10 cellular contexts compared by ENCODE assay signal in the genomic region with DNA sequence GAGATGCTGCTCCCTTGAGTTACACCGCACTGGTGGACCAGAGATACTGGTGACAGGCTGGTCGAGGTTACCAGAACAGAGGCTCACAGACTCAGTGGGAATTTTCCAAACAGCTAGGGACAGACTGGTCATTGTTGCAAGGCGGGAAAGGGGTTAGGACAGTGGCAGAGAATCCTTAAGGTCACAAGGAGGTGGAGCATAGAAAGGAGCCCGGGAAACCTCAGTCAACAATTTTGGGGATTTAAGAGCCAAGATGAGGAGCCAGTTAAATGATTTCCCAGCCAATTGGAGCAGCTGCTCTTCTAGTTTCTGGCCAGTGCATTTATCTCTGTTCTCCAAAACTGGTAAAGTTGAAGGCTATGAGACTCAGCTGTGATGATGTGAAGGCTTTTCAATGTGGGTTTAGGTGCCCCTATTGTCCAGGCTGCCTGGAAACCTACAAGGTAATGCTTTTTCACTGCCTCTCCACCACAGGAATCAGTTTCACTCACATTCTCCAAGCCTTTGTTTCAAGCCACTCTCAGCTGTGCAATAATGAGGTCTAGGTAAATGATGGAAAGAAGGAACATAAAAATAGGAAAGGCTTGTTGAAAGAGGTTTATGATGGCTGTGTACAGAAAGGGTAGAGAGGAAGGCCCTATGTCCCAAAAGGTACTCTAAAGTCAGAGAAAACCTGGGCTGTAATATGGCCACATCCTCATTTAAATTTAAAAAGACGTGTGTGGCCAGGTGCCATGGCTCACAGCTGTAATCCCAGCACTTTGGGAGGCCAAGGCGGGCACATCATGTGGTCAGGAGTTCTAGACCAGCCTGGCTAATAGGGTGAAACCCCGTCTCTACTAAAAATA. TPM values are rescaled to one million over a fixed set of nuclear protein-coding genes. Genes with fewer than 3 reads are reported as not detected.
DNase-seq lines count a peak whose midpoint lies in the region; ATAC-seq and TF ChIP-seq lines count a peak whose summit lies in the region.
"Had no signal": no experiment of that assay in that cellular context is flagged by ENCODE, and none has a peak within 500 bp of the region (broad histone marks: within the 10 kb centered on the region; RNA-seq: fewer than 3 reads in every experiment).

No MANE protein-coding gene starts in this region.

- H3K27ac ChIP-seq in CD4-positive, alpha-beta memory T cell (ENCODE audit: low read depth, low read length) = no peak overlapping the region

- H3K27me3 Mint-ChIP-seq in CD4-positive, alpha-beta memory T cell = no peaks in the 10 kb centered on the region
- H3K27me3 Mint-ChIP-seq in activated T-helper 17 cell treated with anti-CD3 and anti-CD28 coated beads, Interleukin-2, amount 50 U/mL, for 72 hours = no peaks in the 10 kb centered on the region
- peaks cover 6% of the 10 kb centered on the region for H3K27me3 Mint-ChIP-seq in nephron (ENCODE audit: low read depth)

- H3K36me3 ChIP-seq in CD4-positive, alpha-beta memory T cell (ENCODE audit: insufficient read depth, low read length) = peaks cover 26% of the 10 kb centered on the region

- peaks cover 25% of the 10 kb centered on the region for H3K4me1 ChIP-seq in CD4-positive, alpha-beta memory T cell (ENCODE audit: insufficient read depth, low read length)

- no peaks in the 10 kb centered on the region for H3K9me3 ChIP-seq in CD4-positive, alpha-beta memory T cell (ENCODE audit: control insufficient read depth in 1 of 2, low read length in 2 of 2)

- no peak for ATAC-seq in GM18505 (IDR thresholded peaks at IDR 0.05; ENCODE audit: unreplicated experiment)
- ATAC-seq in activated T-helper 17 cell treated with anti-CD3 and anti-CD28 coated beads, Interleukin-2, amount 50 U/mL, for 72 hours (replicated peaks) = no peak
- no peak for ATAC-seq in HG02610 (IDR thresholded peaks at IDR 0.05; ENCODE audit: unreplicated experiment)

- CTCF ChIA-PET in CD4-positive, alpha-beta memory T cell (lab: Charles Lee; ENCODE audit: partially characterized antibody) = interaction anchor here (1.0 to 2.4 kb wide), 2 partner anchors 11 to 60 kb away, joined by 3 to 7 read pairs; a partner anchor contains a TSS

- no peaks in the 10 kb centered on the region for H3K27me3 ChIP-seq in CD4-positive, alpha-beta memory T cell (ENCODE audit: insufficient read depth, low read length)

- H3K4me3 Mint-ChIP-seq in CD4-positive, alpha-beta memory T cell = peak overlapping the region in 1 of 8 donors; percentile 8
- no peak overlapping the region for H3K4me3 Mint-ChIP-seq in activated T-helper 17 cell treated with anti-CD3 and anti-CD28 coated beads, Interleukin-2, amount 50 U/mL, for 72 hours
- peak overlapping the region; percentile 3 to 20 (median 18) for H3K4me3 Mint-ChIP-seq in nephron

- no peak for DNase-seq in CD4-positive, alpha-beta memory T cell
- no peak for DNase-seq in NCI-H226
- no peak for DNase-seq in NCI-H1417 (lab: John Stamatoyannopoulos, UW)
- DNase-seq: activated CD4-positive, CD25-positive, alpha-beta regulatory T cell treated with anti-CD3 and anti-CD28 coated beads, Interleukin-2, amount 50 U/mL, for 72 hours; NCI-H510A; stimulated activated CD4-positive, alpha-beta T cell treated with anti-CD3 and anti-CD28 coated beads, Interleukin-4, amount 100 ng/mL, for 1 hour had no signal

- peak; percentile 8 for TF ChIP-seq POLR2A in GM18505 (IDR thresholded peaks at IDR 0.05; ENCODE audit: borderline replicate concordance, extremely low read depth, insufficient read depth, insufficient read length)

- H3K27ac Mint-ChIP-seq in CD4-positive, alpha-beta memory T cell = peak overlapping the region in 4 of 7 donors; percentile 6 to 55 (median 45)
- H3K27ac Mint-ChIP-seq in activated T-helper 17 cell treated with anti-CD3 and anti-CD28 coated beads, Interleukin-2, amount 50 U/mL, for 72 hours = peak overlapping the region; percentile 15
- peak overlapping the region; percentile 12 to 50 (median 25) for H3K27ac Mint-ChIP-seq in nephron

- peaks cover 0 to 2% (median 0%) of the 10 kb centered on the region in 8 donors for H3K9me3 Mint-ChIP-seq in CD4-positive, alpha-beta memory T cell
- H3K9me3 Mint-ChIP-seq in activated T-helper 17 cell treated with anti-CD3 and anti-CD28 coated beads, Interleukin-2, amount 50 U/mL, for 72 hours = no peaks in the 10 kb centered on the region
- H3K9me3 Mint-ChIP-seq in nephron = no peaks in the 10 kb centered on the region

- no peak for TF ChIP-seq CTCF in nephron (IDR thresholded peaks at IDR 0.05; ENCODE audit: unreplicated experiment in 3 of 3)

- peaks cover 20 to 37% of the 10 kb centered on the region in 2 donors for H3K36me3 Mint-ChIP-seq in CD4-positive, alpha-beta memory T cell
- H3K36me3 Mint-ChIP-seq in activated T-helper 17 cell treated with anti-CD3 and anti-CD28 coated beads, Interleukin-2, amount 50 U/mL, for 72 hours (ENCODE audit: low read depth) = peaks cover 50% of the 10 kb centered on the region
- H3K36me3 Mint-ChIP-seq in nephron (ENCODE audit: low read depth) = peaks cover 30% of the 10 kb centered on the region

- no peak overlapping the region for H3K4me3 ChIP-seq in CD4-positive, alpha-beta memory T cell (ENCODE audit: low read length in 2 of 2)

- peaks cover 14 to 28% (median 21%) of the 10 kb centered on the region in 4 donors for H3K4me1 Mint-ChIP-seq in CD4-positive, alpha-beta memory T cell
- H3K4me1 Mint-ChIP-seq in activated T-helper 17 cell treated with anti-CD3 and anti-CD28 coated beads, Interleukin-2, amount 50 U/mL, for 72 hours = peaks cover 11% of the 10 kb centered on the region
- H3K4me1 Mint-ChIP-seq in nephron = peaks cover 35% of the 10 kb centered on the region

- intact Hi-C loops in CD4-positive, alpha-beta memory T cell (cut with micrococcal nuclease) = no loop called here

- POLR2A ChIA-PET in CD4-positive, alpha-beta memory T cell (lab: Charles Lee; ENCODE audit: partially characterized antibody) = interaction anchor here (1.2 kb wide), 1 partner anchor 37 kb away, joined by 3 read pairs; a partner anchor contains a TSS

RNA-seq across cellular contexts. Expression of a gene that starts 7.0 kb away (rescaled TPM):
- total RNA-seq in CD4-positive, alpha-beta memory T cell = 1 to 10 TPM; 6.3 to 7.2 TPM
- under 1 TPM; 0.27 to 0.45 TPM for polyA plus RNA-seq in CD4-positive, alpha-beta memory T cell
- 1 to 10 TPM in 1 of 2 donors, under 1 TPM in 1; 0.69 to 4.6 TPM for total RNA-seq in activated T-helper 17 cell treated with anti-CD3 and anti-CD28 coated beads, Interleukin-2, amount 50 U/mL, for 72 hours

RNA-seq across cellular contexts. Expression of a gene that starts 36.4 kb away (rescaled TPM):
- total RNA-seq in CD4-positive, alpha-beta memory T cell = 10 to 100 TPM; 54.3 to 59.3 TPM
- 10 to 100 TPM; 54.2 to 71.7 TPM for polyA plus RNA-seq in CD4-positive, alpha-beta memory T cell
- total RNA-seq in activated T-helper 17 cell treated with anti-CD3 and anti-CD28 coated beads, Interleukin-2, amount 50 U/mL, for 72 hours = 10 to 100 TPM; 25.4 to 28.8 TPM

RNA-seq across cellular contexts. Expression of a gene that starts 36.6 kb away (rescaled TPM):
- 100 to 1,000 TPM; 730 to 777 TPM for total RNA-seq in CD4-positive, alpha-beta memory T cell
- 100 to 1,000 TPM in 1 of 2 donors, 10 to 100 TPM in 1; 74.2 to 117 TPM for polyA plus RNA-seq in CD4-positive, alpha-beta memory T cell
- 100 to 1,000 TPM; 536 to 964 TPM for total RNA-seq in activated T-helper 17 cell treated with anti-CD3 and anti-CD28 coated beads, Interleukin-2, amount 50 U/mL, for 72 hours

RNA-seq across cellular contexts. Expression of a gene that starts 54.6 kb away (rescaled TPM):
- total RNA-seq in CD4-positive, alpha-beta memory T cell = under 1 TPM in 1 of 2 experiments, not detected in 1; 0.61 TPM
- 1 to 10 TPM in 1 of 2 donors, under 1 TPM in 1; 0.53 to 1.5 TPM for polyA plus RNA-seq in CD4-positive, alpha-beta memory T cell
- total RNA-seq in activated T-helper 17 cell treated with anti-CD3 and anti-CD28 coated beads, Interleukin-2, amount 50 U/mL, for 72 hours = 1 to 10 TPM in 1 of 2 donors, under 1 TPM in 1; 0.45 to 6.0 TPM
